16 cellular contexts compared by ENCODE assay signal in the genomic region with DNA sequence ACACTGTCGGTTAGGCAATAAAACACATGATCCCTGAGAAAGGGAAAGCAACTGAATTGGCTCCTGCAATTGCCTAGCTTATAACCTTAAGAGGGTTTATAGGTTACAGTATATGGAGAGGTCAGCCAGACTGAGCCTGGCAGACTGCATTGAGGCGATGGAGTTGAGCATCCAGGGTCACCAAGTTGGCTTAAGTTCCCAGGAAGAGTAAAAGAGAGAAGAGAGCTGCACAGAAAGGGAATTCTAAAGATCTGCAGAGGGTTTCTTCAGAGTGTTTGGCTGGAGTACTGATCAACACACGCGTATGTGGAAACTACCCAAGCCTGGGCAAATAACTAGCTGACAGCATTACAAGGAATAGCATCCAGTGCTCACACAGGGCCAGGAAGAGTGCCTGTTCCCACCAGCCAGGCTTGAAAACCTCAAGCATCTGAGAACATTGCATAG. TPM values are rescaled to one million over a fixed set of nuclear protein-coding genes. Genes with fewer than 3 reads are reported as not detected.
A peak's percentile ranks its signal among the peaks of the same experiment; 100 is the strongest.
DNase-seq lines count a peak whose midpoint lies in the region; ATAC-seq, FAIRE-seq and TF ChIP-seq lines count a peak whose summit lies in the region.
"Had no signal": no experiment of that assay in that cellular context is flagged by ENCODE, and none has a peak within 500 bp of the region (broad histone marks: within the 10 kb centered on the region; RNA-seq: fewer than 3 reads in every experiment).

No MANE protein-coding gene starts in this region.

- H3K4me1 ChIP-seq in liver (ENCODE audit: control insufficient read depth in 4 of 4, insufficient read depth in 4 of 4, low read length in 3 of 4) (peaks cover 0 to 7% (median under 1%) of the 10 kb centered on the region in 4 donors), HepG2 (ENCODE audit: insufficient read depth, low read length) (peaks cover 16% of the 10 kb centered on the region; the same call in 1 of the 2 replicates)
- H3K4me1 ChIP-seq: parathyroid adenoma had no signal

- DNase-seq in HepG2 (ENCODE audit: low spot score): no peak
- no peak for DNase-seq in left lobe of liver (ENCODE audit: low spot score)
- peak; percentile 14 for DNase-seq in renal cortical epithelial cell (ENCODE audit: low read depth)
- DNase-seq in NCI-H187 treated with DMSO at 0.1 percent for 48 hours (lab: John Stamatoyannopoulos, UW): no peak
- DNase-seq in SW 1271 (lab: John Stamatoyannopoulos, UW): no peak
- no peak for DNase-seq in NCI-H345 treated with DMSO at 0.1 percent for 48 hours (lab: John Stamatoyannopoulos, UW; ENCODE audit: unreplicated experiment)
- DNase-seq: activated T-cell treated with anti-CD3 and anti-CD28 coated beads, Interleukin-2, amount 50 U/mL, for 24 hours; CD4-positive, CD25-positive, alpha-beta regulatory T cell; GOT3; NCI-H1436; NCI-H510A treated with DMSO at 0.1 percent for 48 hours had no signal

- FAIRE-seq in HepG2 (lab: Jason Lieb, UNC): no peak

- no peak overlapping the region for H3K4me2 ChIP-seq in HepG2 (ENCODE audit: low read depth, low read length)

- H3K27ac Mint-ChIP-seq in activated T-helper 17 cell treated with anti-CD3 and anti-CD28 coated beads, Interleukin-2, amount 50 U/mL, for 72 hours: no peak overlapping the region
- H3K27ac Mint-ChIP-seq: activated naive CD8-positive, alpha-beta T cell; activated T-cell treated with anti-CD3 and anti-CD28 coated beads, Interleukin-2, amount 50 U/mL, for 24 hours; CD4-positive, CD25-positive, alpha-beta regulatory T cell had no signal

- H3K4me3 ChIP-seq in liver (ENCODE audit: low read depth in 1 of 3, low read length in 3 of 3) (no peak overlapping the region), HepG2 (replicated peaks in 1 of 3; ENCODE audit: insufficient read depth in 1 of 3, low read depth in 2 of 3, low read length in 3 of 3) (no peak overlapping the region)
- H3K4me3 ChIP-seq: cardiac muscle cell had no signal

- peaks cover 33% of the 10 kb centered on the region for H3K36me3 Mint-ChIP-seq in activated T-helper 17 cell treated with anti-CD3 and anti-CD28 coated beads, Interleukin-2, amount 50 U/mL, for 72 hours (ENCODE audit: low read depth)

- no peaks in the 10 kb centered on the region for H3K27me3 Mint-ChIP-seq in activated T-helper 17 cell treated with anti-CD3 and anti-CD28 coated beads, Interleukin-2, amount 50 U/mL, for 72 hours
- H3K27me3 Mint-ChIP-seq: activated naive CD8-positive, alpha-beta T cell; activated T-cell treated with anti-CD3 and anti-CD28 coated beads, Interleukin-2, amount 50 U/mL, for 24 hours; CD4-positive, CD25-positive, alpha-beta regulatory T cell had no signal

- peaks cover 5% of the 10 kb centered on the region for H3K4me1 Mint-ChIP-seq in activated T-helper 17 cell treated with anti-CD3 and anti-CD28 coated beads, Interleukin-2, amount 50 U/mL, for 72 hours

- POLR2A ChIA-PET in HepG2 (lab: Yijun Ruan, JAX): no interaction called here

- TF ChIP-seq RAD21 in liver (IDR thresholded peaks at IDR 0.05) (no peak), HepG2 (CRISPR knock-in tag; IDR thresholded peaks at IDR 0.05) (no peak)

- no peak overlapping the region for H3K9ac ChIP-seq in liver (ENCODE audit: low read depth in 1 of 2, low read length in 2 of 2)
- no peak overlapping the region for H3K9ac ChIP-seq in HepG2 (ENCODE audit: insufficient read depth, low read depth, low read length)
- H3K9ac ChIP-seq: parathyroid adenoma had no signal

- TF ChIP-seq CTCF in liver (IDR thresholded peaks at IDR 0.05; ENCODE audit: low read depth, low read length, missing input control) (no peak), HepG2 (CRISPR knock-in tag; IDR thresholded peaks at IDR 0.05) (no peak)

- H3K36me3 ChIP-seq in liver (ENCODE audit: control insufficient read depth in 4 of 4, insufficient read depth in 3 of 4, low read depth in 1 of 4, low read length in 3 of 4): peaks cover 0 to 6% (median under 1%) of the 10 kb centered on the region in 4 donors
- H3K36me3 ChIP-seq in HepG2 (replicated peaks in 1 of 2; ENCODE audit: control insufficient read depth in 1 of 2, insufficient read depth in 2 of 2, low read length in 2 of 2): peaks cover 0 to 15% of the 10 kb centered on the region in 2 experiments; a peak in 2 of 5 replicates

- H3K27me3 ChIP-seq in liver (ENCODE audit: control insufficient read depth in 4 of 4, insufficient read depth in 4 of 4, low read length in 3 of 4) (no peaks in the 10 kb centered on the region), HepG2 (ENCODE audit: control insufficient read depth in 1 of 2, insufficient read depth in 2 of 2, low read length in 2 of 2) (no peaks in the 10 kb centered on the region)
- H3K27me3 ChIP-seq: cardiac muscle cell had no signal

- H4K20me1 ChIP-seq in HepG2 (ENCODE audit: insufficient read depth, low read length): no peaks in the 10 kb centered on the region

- no TSS peak for BruUV-seq in HepG2 (replicated peaks; lab: Mats Ljungman, UMichigan)

- H3K79me2 ChIP-seq in HepG2 (ENCODE audit: insufficient read depth, low read length): no peaks in the 10 kb centered on the region

- no peak overlapping the region for H3K4me3 Mint-ChIP-seq in activated T-helper 17 cell treated with anti-CD3 and anti-CD28 coated beads, Interleukin-2, amount 50 U/mL, for 72 hours
- H3K4me3 Mint-ChIP-seq: activated naive CD8-positive, alpha-beta T cell; activated T-cell treated with anti-CD3 and anti-CD28 coated beads, Interleukin-2, amount 50 U/mL, for 24 hours; CD4-positive, CD25-positive, alpha-beta regulatory T cell had no signal

- H2AFZ ChIP-seq in HepG2 (ENCODE audit: low read length): no peak overlapping the region
- H2AFZ ChIP-seq: parathyroid adenoma had no signal

- intact Hi-C loops in HepG2 (cut with micrococcal nuclease; ENCODE audit: unreplicated experiment): no loop called here

- CTCF ChIA-PET in HepG2 (lab: Yijun Ruan, JAX; ENCODE audit: low intra/inter-chr PET ratio, low total read pairs): no interaction called here

- TF ChIP-seq POLR2A in HepG2 (IDR thresholded peaks at IDR 0.05; ENCODE audit: insufficient read depth in 1 of 2, low read depth in 2 of 2, low read length in 2 of 2): no peak

- ATAC-seq in HepG2 (no peak), left lobe of liver (peak; percentile 73)
- ATAC-seq in activated T-helper 17 cell treated with anti-CD3 and anti-CD28 coated beads, Interleukin-2, amount 50 U/mL, for 72 hours (replicated peaks): no peak

- H3K9me3 ChIP-seq in liver (ENCODE audit: control insufficient read depth in 4 of 4, low read length in 3 of 4) (no peaks in the 10 kb centered on the region), HepG2 (ENCODE audit: low read length) (no peaks in the 10 kb centered on the region)

- in situ Hi-C loops in HepG2 (cut with HindIII; ENCODE audit: extremely low pct_ligation_motif_present, low pct_unique_long_range_greater_than_20kb): no loop called here

- no peak overlapping the region for H3K27ac ChIP-seq in liver (ENCODE audit: low read depth in 1 of 2, low read length in 2 of 2)
- H3K27ac ChIP-seq in HepG2 (ENCODE audit: extremely low read length, insufficient read depth, low read length): no peak overlapping the region
- H3K27ac ChIP-seq: cardiac muscle cell, parathyroid adenoma had no signal

- WGBS in liver: 59% methylated on average over 4 of the region's 4 CpGs
- 97% methylated on average over 4 of the region's 4 CpGs for WGBS in HepG2 (ENCODE audit: low lambda C conversion rate)

- no peaks in the 10 kb centered on the region for H3K9me3 Mint-ChIP-seq in activated T-helper 17 cell treated with anti-CD3 and anti-CD28 coated beads, Interleukin-2, amount 50 U/mL, for 72 hours
- H3K9me3 Mint-ChIP-seq: activated T-cell treated with anti-CD3 and anti-CD28 coated beads, Interleukin-2, amount 50 U/mL, for 24 hours; CD4-positive, CD25-positive, alpha-beta regulatory T cell had no signal

- TF ChIP-seq EP300 in HepG2 (IDR thresholded peaks at IDR 0.05; ENCODE audit: low read depth in 2 of 2, low read length in 2 of 2) (no peak), HepG2 (CRISPR knock-in tag; IDR thresholded peaks at IDR 0.05; ENCODE audit: borderline replicate concordance) (no peak)

RNA-seq across cellular contexts. Expression of gene ANKMY2, which starts 11.2 kb away (rescaled TPM):
- total RNA-seq in liver (10 to 100 TPM in 1 of 2 donors, 1 to 10 TPM in 1; 6.9 to 11.4 TPM), HepG2 (2016; rRNA removed; fragmentation: Illumina TruSeq; extraction: Trizol) (21.6 and 32.0 TPM in 2 replicates), left lobe of liver (8.0 TPM), renal cortical epithelial cell (35.4 and 52.0 TPM in 2 replicates)
- polyA plus RNA-seq in liver (1 to 10 TPM; 2.7 to 4.0 TPM), HepG2 (2011; rRNA removed) (11.1 and 12.2 TPM in 2 replicates)
- 3.9 and 4.5 TPM in 2 replicates for total RNA-seq in HepG2 (2016; cell fraction: cytosol; rRNA removed; fragmentation: Illumina TruSeq; extraction: Trizol; ENCODE audit: low read depth)
- total RNA-seq in HepG2 (2016; cell fraction: insoluble cytoplasmic fraction; rRNA removed; fragmentation: Illumina TruSeq; extraction: Trizol): 24.4 and 33.4 TPM in 2 replicates
- 7.4 and 9.7 TPM in 2 replicates for total RNA-seq in HepG2 (2016; cell fraction: membrane; rRNA removed; fragmentation: Illumina TruSeq; extraction: Trizol)
- 21.8 and 22.0 TPM in 2 replicates for total RNA-seq in HepG2 (2016; cell fraction: nucleus; rRNA removed; fragmentation: Illumina TruSeq; extraction: Trizol)
- polyA plus RNA-seq in HepG2 (2011; cell fraction: cytosol; rRNA removed): 6.9 and 9.6 TPM in 2 replicates
- polyA plus RNA-seq in HepG2 (2011; cell fraction: nucleus; rRNA removed): 15.2 and 29.4 TPM in 2 replicates
- polyA plus RNA-seq in HepG2 (2012): 8.1 and 11.2 TPM in 2 replicates
- 2.0 and 2.3 TPM in 2 replicates for polyA plus RNA-seq in HepG2 (2016; cell fraction: cytosol; fragmentation: Illumina TruSeq; extraction: Trizol; ENCODE audit: low read depth)
- polyA plus RNA-seq in HepG2 (2016; cell fraction: insoluble cytoplasmic fraction; fragmentation: Illumina TruSeq; extraction: Trizol; ENCODE audit: low read depth): 24.1 and 25.7 TPM in 2 replicates
- 3.7 and 4.4 TPM in 2 replicates for polyA plus RNA-seq in HepG2 (2016; cell fraction: membrane; fragmentation: Illumina TruSeq; extraction: Trizol; ENCODE audit: low read depth)
- polyA plus RNA-seq in HepG2 (2016; cell fraction: nucleus; fragmentation: Illumina TruSeq; extraction: Trizol; ENCODE audit: insufficient read depth, low read depth): 21.6 and 21.7 TPM in 2 replicates
- polyA minus RNA-seq in HepG2 (2011; rRNA and poly(A)+ RNA removed; ENCODE audit: low replicate concordance): 5.6 and 11.4 TPM in 2 replicates
- polyA minus RNA-seq in HepG2 (2011; cell fraction: cytosol; rRNA and poly(A)+ RNA removed): 5.4 and 6.8 TPM in 2 replicates
- polyA minus RNA-seq in HepG2 (2011; cell fraction: nucleus; rRNA and poly(A)+ RNA removed): 25.9 and 29.4 TPM in 2 replicates
- total RNA-seq in activated T-helper 17 cell treated with anti-CD3 and anti-CD28 coated beads, Interleukin-2, amount 50 U/mL, for 72 hours: 10 to 100 TPM; 10.0 to 10.2 TPM

RNA-seq across cellular contexts. Expression of gene BZW2, which starts 11.7 kb away (rescaled TPM):
- total RNA-seq in liver (10 to 100 TPM; 13.0 to 18.6 TPM), HepG2 (2016; rRNA removed; fragmentation: Illumina TruSeq; extraction: Trizol) (95.2 and 111 TPM in 2 replicates), left lobe of liver (8.4 TPM), renal cortical epithelial cell (93.6 and 144 TPM in 2 replicates)
- polyA plus RNA-seq in liver (10 to 100 TPM; 10.9 to 13.2 TPM), HepG2 (2011; rRNA removed) (18.9 and 21.8 TPM in 2 replicates)
- 24.6 and 26.3 TPM in 2 replicates for total RNA-seq in HepG2 (2016; cell fraction: cytosol; rRNA removed; fragmentation: Illumina TruSeq; extraction: Trizol; ENCODE audit: low read depth)
- total RNA-seq in HepG2 (2016; cell fraction: insoluble cytoplasmic fraction; rRNA removed; fragmentation: Illumina TruSeq; extraction: Trizol): 91.8 and 119 TPM in 2 replicates
- 43.6 and 54.1 TPM in 2 replicates for total RNA-seq in HepG2 (2016; cell fraction: membrane; rRNA removed; fragmentation: Illumina TruSeq; extraction: Trizol)
- 59.6 and 61.1 TPM in 2 replicates for total RNA-seq in HepG2 (2016; cell fraction: nucleus; rRNA removed; fragmentation: Illumina TruSeq; extraction: Trizol)
- polyA plus RNA-seq in HepG2 (2011; cell fraction: cytosol; rRNA removed): 15.7 and 20.2 TPM in 2 replicates
- 10.2 and 13.5 TPM in 2 replicates for polyA plus RNA-seq in HepG2 (2011; cell fraction: nucleus; rRNA removed)
- polyA plus RNA-seq in HepG2 (2012): 41.3 and 44.8 TPM in 2 replicates
- 18.9 and 19.3 TPM in 2 replicates for polyA plus RNA-seq in HepG2 (2016; cell fraction: cytosol; fragmentation: Illumina TruSeq; extraction: Trizol; ENCODE audit: low read depth)
- polyA plus RNA-seq in HepG2 (2016; cell fraction: insoluble cytoplasmic fraction; fragmentation: Illumina TruSeq; extraction: Trizol; ENCODE audit: low read depth): 110 and 116 TPM in 2 replicates
- polyA plus RNA-seq in HepG2 (2016; cell fraction: membrane; fragmentation: Illumina TruSeq; extraction: Trizol; ENCODE audit: low read depth): 35.7 and 40.4 TPM in 2 replicates
- polyA plus RNA-seq in HepG2 (2016; cell fraction: nucleus; fragmentation: Illumina TruSeq; extraction: Trizol; ENCODE audit: insufficient read depth, low read depth): 70.6 and 75.4 TPM in 2 replicates
- polyA minus RNA-seq in HepG2 (2011; rRNA and poly(A)+ RNA removed; ENCODE audit: low replicate concordance): 13.7 and 46.5 TPM in 2 replicates
- polyA minus RNA-seq in HepG2 (2011; cell fraction: cytosol; rRNA and poly(A)+ RNA removed): 18.9 and 20.9 TPM in 2 replicates
- 16.3 and 16.4 TPM in 2 replicates for polyA minus RNA-seq in HepG2 (2011; cell fraction: nucleus; rRNA and poly(A)+ RNA removed)
- 10 to 100 TPM; 40.4 to 94.2 TPM for total RNA-seq in activated T-helper 17 cell treated with anti-CD3 and anti-CD28 coated beads, Interleukin-2, amount 50 U/mL, for 72 hours
